9 cellular contexts compared by ENCODE assay signal in the genomic region with DNA sequence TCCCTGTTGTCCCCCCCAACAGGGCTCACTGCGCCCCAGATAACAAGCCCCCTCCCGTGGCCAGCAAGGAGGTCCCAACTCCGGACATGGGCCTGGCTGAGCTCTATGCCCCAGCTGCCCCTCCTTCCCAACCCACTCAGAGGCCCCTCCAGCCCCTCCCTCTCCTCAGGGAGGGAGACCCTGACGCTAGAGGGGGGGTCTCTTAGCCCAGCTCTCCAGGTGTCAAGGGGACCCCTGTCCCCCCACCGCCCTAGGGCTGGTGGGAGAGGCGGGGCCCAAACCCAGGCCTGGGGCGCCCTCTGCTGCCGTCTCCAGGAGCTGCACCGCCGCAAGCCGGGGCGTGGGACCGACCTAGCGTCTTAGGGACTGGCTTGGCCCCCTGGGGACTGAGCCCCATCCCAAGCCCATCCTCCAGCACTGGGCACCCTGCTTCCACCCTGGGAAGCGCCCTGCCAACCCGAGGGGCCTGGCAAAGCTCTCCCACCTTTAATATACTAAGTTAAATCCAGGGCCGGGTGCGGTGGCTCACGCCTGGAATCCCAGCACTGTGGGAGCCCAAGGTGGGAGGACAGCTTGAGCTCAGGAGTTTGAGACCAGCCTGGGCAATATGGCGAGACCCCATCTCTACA. TPM values are rescaled to one million over a fixed set of nuclear protein-coding genes. Genes with fewer than 3 reads are reported as not detected.
DNase-seq lines count a peak whose midpoint lies in the region; ATAC-seq and TF ChIP-seq lines count a peak whose summit lies in the region.
"Had no signal": no experiment of that assay in that cellular context is flagged by ENCODE, and none has a peak within 500 bp of the region (broad histone marks: within the 10 kb centered on the region; RNA-seq: fewer than 3 reads in every experiment).

No MANE protein-coding gene starts in this region.

- no peak overlapping the region for H3K27ac ChIP-seq in CD8-positive, alpha-beta memory T cell (ENCODE audit: low read depth, low read length)
- no peak overlapping the region for H3K27ac ChIP-seq in mesenchymal stem cell (ENCODE audit: low read length, poor library complexity, severe bottlenecking)

- no peak overlapping the region for H2BK5ac ChIP-seq in mesenchymal stem cell (ENCODE audit: low read depth, low read length, poor library complexity, severe bottlenecking)

- H3K27me3 ChIP-seq in CD8-positive, alpha-beta memory T cell (ENCODE audit: insufficient read depth, low read length, poor library complexity, severe bottlenecking) = peaks cover 25% of the 10 kb centered on the region
- peaks cover 34 to 64% of the 10 kb centered on the region in 2 experiments for H3K27me3 ChIP-seq in mesenchymal stem cell (ENCODE audit: control insufficient read depth in 1 of 2, insufficient read depth in 1 of 2, low read length in 2 of 2)

- H3K79me1 ChIP-seq in mesenchymal stem cell (replicated peaks; ENCODE audit: low read length, poor library complexity, severe bottlenecking) = no peaks in the 10 kb centered on the region

- peaks cover 21% of the 10 kb centered on the region for H3K4me1 ChIP-seq in CD8-positive, alpha-beta memory T cell (ENCODE audit: insufficient read depth, low read length)
- H3K4me1 ChIP-seq in mesenchymal stem cell (ENCODE audit: control insufficient read depth, insufficient read depth, low read depth, low read length) = peaks cover 5% of the 10 kb centered on the region

- H3K23ac ChIP-seq in mesenchymal stem cell (ENCODE audit: low read length in 2 of 2) = no peak overlapping the region

- no peak overlapping the region for H3K4me3 ChIP-seq in CD8-positive, alpha-beta memory T cell (ENCODE audit: low read length)
- H3K4me3 ChIP-seq in choroid plexus epithelial cell (ENCODE audit: low read depth, low read length) (no peak overlapping the region), mesenchymal stem cell (ENCODE audit: insufficient read depth in 1 of 2, low read depth in 1 of 2, low read length in 2 of 2) (no peak overlapping the region)

- POLR2A ChIA-PET in CD8-positive, alpha-beta memory T cell (lab: Charles Lee) = interaction anchor here (1.0 kb wide), 2 partner anchors 25 to 54 kb away, joined by 3 read pairs; no protein-coding TSS in a partner anchor

- H3K4me3 Mint-ChIP-seq in CD8-positive, alpha-beta memory T cell = peak overlapping the region in 1 of 7 donors; percentile 59
- H3K4me3 Mint-ChIP-seq in stimulated activated memory B cell treated with anti-CD40 and anti-IgM and Interleukin-4, amounts not matched to agents 10 μg/mL and 1 μg/mL and 100 μg/mL, for 72 hours = no peak overlapping the region

- H3K36me3 Mint-ChIP-seq in CD8-positive, alpha-beta memory T cell = no peaks in the 10 kb centered on the region
- peaks cover 3% of the 10 kb centered on the region for H3K36me3 Mint-ChIP-seq in stimulated activated memory B cell treated with anti-CD40 and anti-IgM and Interleukin-4, amounts not matched to agents 10 μg/mL and 1 μg/mL and 100 μg/mL, for 72 hours

- H3K14ac ChIP-seq in mesenchymal stem cell (ENCODE audit: low read length in 2 of 2) = no peak overlapping the region

- TF ChIP-seq CTCF in choroid plexus epithelial cell (conservative IDR thresholded peaks at IDR 0.05; ENCODE audit: low read depth, low read length) = peak; percentile 82

- CTCF ChIA-PET in CD8-positive, alpha-beta memory T cell (lab: Charles Lee) = interaction anchor here (0.8 to 1.5 kb wide), 5 partner anchors 14 to 106 kb away, joined by 3 to 5 read pairs (median 4); no protein-coding TSS in a partner anchor

- H3K4ac ChIP-seq in mesenchymal stem cell (ENCODE audit: low read depth in 1 of 2, low read length in 2 of 2) = no peak overlapping the region

- no peak overlapping the region for H3K18ac ChIP-seq in mesenchymal stem cell (ENCODE audit: low read depth in 1 of 2, low read length in 2 of 2)

- no peak overlapping the region for H2AK5ac ChIP-seq in mesenchymal stem cell (ENCODE audit: low read length, severe bottlenecking)

- H3K4me2 ChIP-seq in mesenchymal stem cell (ENCODE audit: low read length, poor library complexity, severe bottlenecking) = no peak overlapping the region

- WGBS in mesenchymal stem cell = 23% methylated on average over 15 of the region's 20 CpGs

- DNase-seq in CD8-positive, alpha-beta memory T cell = peak; percentile 56 to 77 (median 65)
- peak; percentile 98 for DNase-seq in HuH-7.5 (ENCODE audit: low spot score)
- peak; percentile 48 to 66 for DNase-seq in activated CD4-positive, alpha-beta T cell treated with anti-CD3 and anti-CD28 coated beads for 24 hours (ENCODE audit: low read depth in 2 of 2)
- DNase-seq in choroid plexus epithelial cell (ENCODE audit: low read depth) = no peak
- DNase-seq in mesenchymal stem cell = peak; percentile 52
- no peak for DNase-seq in occipital lobe (lab: John Stamatoyannopoulos, UW)

- no peak overlapping the region for H2AFZ ChIP-seq in mesenchymal stem cell (ENCODE audit: low read depth, low read length)

- no peaks in the 10 kb centered on the region for H3K9me3 ChIP-seq in CD8-positive, alpha-beta memory T cell (ENCODE audit: low read length)
- H3K9me3 ChIP-seq in mesenchymal stem cell (ENCODE audit: control insufficient read depth, low read length) = no peaks in the 10 kb centered on the region

- H4K91ac ChIP-seq in mesenchymal stem cell (ENCODE audit: low read length) = no peak overlapping the region

- H2BK12ac ChIP-seq in mesenchymal stem cell (ENCODE audit: low read length in 2 of 2) = no peak overlapping the region

- ATAC-seq in stimulated activated memory B cell treated with anti-CD40 and anti-IgM and Interleukin-4, amounts not matched to agents 10 μg/mL and 1 μg/mL and 100 μg/mL, for 72 hours = peak; percentile 71
- ATAC-seq in GM21367 (IDR thresholded peaks at IDR 0.05; ENCODE audit: unreplicated experiment) = no peak

- H3K27ac Mint-ChIP-seq in CD8-positive, alpha-beta memory T cell = peak overlapping the region in 2 of 8 donors; percentile 29 to 74
- no peak overlapping the region for H3K27ac Mint-ChIP-seq in stimulated activated memory B cell treated with anti-CD40 and anti-IgM and Interleukin-4, amounts not matched to agents 10 μg/mL and 1 μg/mL and 100 μg/mL, for 72 hours

- H4K8ac ChIP-seq in mesenchymal stem cell (ENCODE audit: low read length) = no peak overlapping the region

- H2BK15ac ChIP-seq in mesenchymal stem cell (ENCODE audit: low read depth, poor library complexity, severe bottlenecking) = no peak overlapping the region

- H3K4me1 Mint-ChIP-seq in CD8-positive, alpha-beta memory T cell = peaks cover 1 to 25% (median 9%) of the 10 kb centered on the region in 3 donors
- H3K4me1 Mint-ChIP-seq in stimulated activated memory B cell treated with anti-CD40 and anti-IgM and Interleukin-4, amounts not matched to agents 10 μg/mL and 1 μg/mL and 100 μg/mL, for 72 hours = peaks cover 27% of the 10 kb centered on the region

- peaks cover 0 to 2% (median 0%) of the 10 kb centered on the region in 5 donors for H3K9me3 Mint-ChIP-seq in CD8-positive, alpha-beta memory T cell
- H3K9me3 Mint-ChIP-seq in stimulated activated memory B cell treated with anti-CD40 and anti-IgM and Interleukin-4, amounts not matched to agents 10 μg/mL and 1 μg/mL and 100 μg/mL, for 72 hours = no peaks in the 10 kb centered on the region

- no peak overlapping the region for H3K9ac ChIP-seq in mesenchymal stem cell (ENCODE audit: low read length)

- no peaks in the 10 kb centered on the region for H3K36me3 ChIP-seq in CD8-positive, alpha-beta memory T cell (ENCODE audit: insufficient read depth, low read length)
- peaks cover 0 to 4% of the 10 kb centered on the region in 2 experiments for H3K36me3 ChIP-seq in mesenchymal stem cell (ENCODE audit: control insufficient read depth in 1 of 2, insufficient read depth in 2 of 2, low read depth in 1 of 2, low read length in 2 of 2)

- H3K27me3 Mint-ChIP-seq in CD8-positive, alpha-beta memory T cell = peaks cover 10 to 28% of the 10 kb centered on the region in 2 donors
- peaks cover 64% of the 10 kb centered on the region for H3K27me3 Mint-ChIP-seq in stimulated activated memory B cell treated with anti-CD40 and anti-IgM and Interleukin-4, amounts not matched to agents 10 μg/mL and 1 μg/mL and 100 μg/mL, for 72 hours

- H2BK120ac ChIP-seq in mesenchymal stem cell (ENCODE audit: low read depth, low read length) = no peak overlapping the region

RNA-seq across cellular contexts. Expression of gene GRIN3B, which starts 1.4 kb away (rescaled TPM):
- total RNA-seq in CD8-positive, alpha-beta memory T cell = not detected
- polyA plus RNA-seq in CD8-positive, alpha-beta memory T cell = not detected
- polyA plus RNA-seq in mesenchymal stem cell (2013, experiment 1 of 2) = 0.66 TPM
- polyA plus RNA-seq in mesenchymal stem cell (2013, experiment 2 of 2) = 0.56 TPM
- not detected for total RNA-seq in occipital lobe

RNA-seq across cellular contexts. Expression of gene WDR18, which starts 17.5 kb away (rescaled TPM):
- total RNA-seq in CD8-positive, alpha-beta memory T cell = 100 to 1,000 TPM; 108 to 133 TPM
- polyA plus RNA-seq in CD8-positive, alpha-beta memory T cell = 61.3 TPM
- polyA plus RNA-seq in mesenchymal stem cell (2013, experiment 1 of 2) = 25.0 TPM
- 25.1 TPM for polyA plus RNA-seq in mesenchymal stem cell (2013, experiment 2 of 2)
- total RNA-seq in occipital lobe = 44.1 TPM

RNA-seq across cellular contexts. Expression of gene TMEM259, which starts 19.3 kb away (rescaled TPM):
- 100 to 1,000 TPM; 151 to 157 TPM for total RNA-seq in CD8-positive, alpha-beta memory T cell
- polyA plus RNA-seq in CD8-positive, alpha-beta memory T cell = 84.6 TPM
- polyA plus RNA-seq in mesenchymal stem cell (2013, experiment 1 of 2) = 115 TPM
- 119 TPM for polyA plus RNA-seq in mesenchymal stem cell (2013, experiment 2 of 2)
- total RNA-seq in occipital lobe = 33.8 TPM

RNA-seq across cellular contexts. Expression of gene RNU6-2, which starts 19.7 kb away (rescaled TPM):
- not detected for total RNA-seq in CD8-positive, alpha-beta memory T cell
- not detected for polyA plus RNA-seq in CD8-positive, alpha-beta memory T cell
- polyA plus RNA-seq in mesenchymal stem cell (2013, experiment 1 of 2) = not detected
- polyA plus RNA-seq in mesenchymal stem cell (2013, experiment 2 of 2) = not detected
- not detected for total RNA-seq in occipital lobe
- total RNA-seq: LHCN-M2 had no signal

RNA-seq across cellular contexts. Expression of gene CNN2, which starts 24.8 kb away (rescaled TPM):
- total RNA-seq in CD8-positive, alpha-beta memory T cell = 10 to 100 TPM; 78.1 to 78.9 TPM
- polyA plus RNA-seq in CD8-positive, alpha-beta memory T cell = 792 TPM
- polyA plus RNA-seq in mesenchymal stem cell (2013, experiment 1 of 2) = 374 TPM
- 362 TPM for polyA plus RNA-seq in mesenchymal stem cell (2013, experiment 2 of 2)
- total RNA-seq in occipital lobe = 9.5 TPM

Comparison
In these comparisons a context has a peak if more than half of its experiments do, and no peak if none do; other contexts are left out.
1. DNase-seq: peak in CD8-positive, alpha-beta memory T cell (5 of 5), HuH-7.5 (single experiment), activated CD4-positive, alpha-beta T cell treated with anti-CD3 and anti-CD28 coated beads for 24 hours (2 of 2) and mesenchymal stem cell (single experiment); none in choroid plexus epithelial cell (single experiment) and occipital lobe (single experiment).